Comparison of ENCODE assay signal across 1 cellular context in the genomic region with DNA sequence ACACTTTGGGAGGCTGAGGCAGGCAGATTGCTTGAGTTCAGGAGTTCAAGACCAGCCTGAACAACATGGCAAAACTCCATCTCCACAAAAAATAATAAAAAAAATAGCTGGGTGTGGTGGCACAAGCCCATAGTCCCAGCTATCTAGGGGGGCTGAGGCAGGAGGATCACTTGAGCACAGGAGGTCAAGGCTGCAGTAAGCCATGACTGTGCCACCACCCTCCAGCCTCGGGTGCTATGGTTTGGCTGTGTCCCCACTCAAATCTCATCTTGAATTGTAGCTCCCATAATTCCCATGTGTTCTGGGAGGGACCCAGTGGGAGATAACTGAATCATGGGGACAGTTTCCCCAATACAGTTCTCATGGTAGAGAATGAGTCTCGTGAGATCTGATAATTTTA. TPM values are rescaled to one million over a fixed set of nuclear protein-coding genes. Genes with fewer than 3 reads are reported as not detected.
"Had no signal": no experiment of that assay in that cellular context is flagged by ENCODE, and none has a peak within 500 bp of the region (broad histone marks: within the 10 kb centered on the region; RNA-seq: fewer than 3 reads in every experiment).

No MANE protein-coding gene starts in this region.

RNA-seq across cellular contexts. Expression of gene CPAMD8, which starts 44.0 kb away (rescaled TPM):
- total RNA-seq: M059J had no signal
